ENCODE assay signal across 1 cellular context in the genomic region with DNA sequence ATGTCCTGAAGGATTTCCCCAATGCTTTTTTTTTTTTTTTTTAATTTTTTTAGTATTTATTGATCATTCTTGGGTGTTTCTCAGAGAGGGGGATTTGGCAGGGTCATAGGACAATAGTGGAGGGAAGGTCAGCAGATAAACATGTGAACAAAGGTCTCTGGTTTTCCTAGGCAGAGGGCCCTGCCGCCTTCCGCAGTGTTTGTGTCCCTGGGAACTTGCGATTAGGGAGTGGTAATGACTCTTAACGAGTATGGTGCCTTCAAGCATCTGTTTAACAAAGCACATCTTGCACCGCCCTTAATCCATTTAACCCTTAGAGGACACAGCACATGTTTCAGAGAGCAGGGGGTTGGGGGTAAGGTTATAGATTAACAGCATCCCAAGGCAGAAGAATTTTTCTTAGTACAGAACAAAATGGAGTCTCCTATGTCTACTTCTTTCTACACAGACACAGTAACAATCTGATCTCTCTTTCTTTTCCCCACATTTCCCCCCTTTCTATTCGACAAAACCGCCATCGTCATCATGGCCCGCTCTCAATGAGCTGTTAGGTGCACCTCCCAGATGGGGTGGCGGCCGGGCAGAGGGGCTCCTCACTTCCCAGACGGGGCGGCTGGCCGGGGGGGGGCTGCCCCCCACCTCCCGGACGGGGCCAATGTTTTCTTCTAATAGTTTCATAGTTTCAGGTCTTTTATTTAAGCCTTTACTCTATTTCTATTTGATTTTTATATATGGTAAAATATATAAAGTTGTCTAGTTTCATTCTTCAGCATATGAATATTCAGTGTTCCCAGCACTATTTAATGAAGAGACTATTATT.
TF ChIP-seq lines count a peak whose summit lies in the region.
"Not testable (repeated sequence)": the region's sequence is repeated elsewhere in the genome, so short reads cannot be mapped to it uniquely, and the experiment has no call there.

No MANE protein-coding gene starts in this region.

TF ChIP-seq in K562, 482 proteins besides CTCF, POLR2A, EP300 and RAD21:
- peak; percentile 19; the same call in 1 of the 2 replicates for TF ChIP-seq CBFA2T2 (conservative IDR thresholded peaks at IDR 0.05)
- not testable (repeated sequence) for TF ChIP-seq NR4A1 (CRISPR knock-in tag; IDR thresholded peaks at IDR 0.05)
- peak; percentile 61; the same call in 1 of the 2 replicates for TF ChIP-seq NR4A1 (tag; IDR thresholded peaks at IDR 0.05)
- TF ChIP-seq, protein P1, sequence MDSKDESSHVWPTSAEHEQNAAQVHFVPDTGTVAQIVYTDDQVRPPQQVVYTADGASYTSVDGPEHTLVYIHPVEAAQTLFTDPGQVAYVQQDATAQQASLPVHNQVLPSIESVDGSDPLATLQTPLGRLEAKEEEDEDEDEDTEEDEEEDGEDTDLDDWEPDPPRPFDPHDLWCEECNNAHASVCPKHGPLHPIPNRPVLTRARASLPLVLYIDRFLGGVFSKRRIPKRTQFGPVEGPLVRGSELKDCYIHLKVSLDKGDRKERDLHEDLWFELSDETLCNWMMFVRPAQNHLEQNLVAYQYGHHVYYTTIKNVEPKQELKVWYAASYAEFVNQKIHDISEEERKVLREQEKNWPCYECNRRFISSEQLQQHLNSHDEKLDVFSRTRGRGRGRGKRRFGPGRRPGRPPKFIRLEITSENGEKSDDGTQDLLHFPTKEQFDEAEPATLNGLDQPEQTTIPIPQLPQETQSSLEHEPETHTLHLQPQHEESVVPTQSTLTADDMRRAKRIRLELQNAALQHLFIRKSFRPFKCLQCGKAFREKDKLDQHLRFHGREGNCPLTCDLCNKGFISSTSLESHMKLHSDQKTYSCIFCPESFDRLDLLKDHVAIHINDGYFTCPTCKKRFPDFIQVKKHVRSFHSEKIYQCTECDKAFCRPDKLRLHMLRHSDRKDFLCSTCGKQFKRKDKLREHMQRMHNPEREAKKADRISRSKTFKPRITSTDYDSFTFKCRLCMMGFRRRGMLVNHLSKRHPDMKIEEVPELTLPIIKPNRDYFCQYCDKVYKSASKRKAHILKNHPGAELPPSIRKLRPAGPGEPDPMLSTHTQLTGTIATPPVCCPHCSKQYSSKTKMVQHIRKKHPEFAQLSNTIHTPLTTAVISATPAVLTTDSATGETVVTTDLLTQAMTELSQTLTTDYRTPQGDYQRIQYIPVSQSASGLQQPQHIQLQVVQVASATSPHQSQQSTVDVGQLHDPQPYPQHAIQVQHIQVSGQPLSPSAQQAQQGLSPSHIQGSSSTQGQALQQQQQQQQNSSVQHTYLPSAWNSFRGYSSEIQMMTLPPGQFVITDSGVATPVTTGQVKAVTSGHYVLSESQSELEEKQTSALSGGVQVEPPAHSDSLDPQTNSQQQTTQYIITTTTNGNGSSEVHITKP (IDR thresholded peaks at IDR 0.05; ENCODE audit: partially characterized antibody) = peak; percentile 8
- TF ChIP-seq CBFA2T3 (IDR thresholded peaks at IDR 0.05) = peak; percentile 50
